ENCODE assay signal across 31 cellular contexts in genomic region chr18:7632152-7633098, GRCh38.
A peak's percentile ranks its signal among the peaks of the same experiment; 100 is the strongest.
DNase-seq lines count a peak whose midpoint lies in the region; ATAC-seq, FAIRE-seq and TF ChIP-seq lines count a peak whose summit lies in the region.
"Had no signal": no experiment of that assay in that cellular context is flagged by ENCODE, and none has a peak within 500 bp of the region (broad histone marks: within the 10 kb centered on the region; RNA-seq: fewer than 3 reads in every experiment).

No MANE protein-coding gene starts in this region.

- POLR2A ChIA-PET in HepG2 (lab: Yijun Ruan, JAX) = no interaction called here

- peaks cover 11% of the 10 kb centered on the region for H3K79me2 ChIP-seq in HepG2 (ENCODE audit: insufficient read depth, low read length)

- DNase-seq in HepG2 (ENCODE audit: low spot score) (no peak), right lobe of liver (no peak), WERI-Rb-1 (peak; percentile 12), kidney glomerular epithelial cell (lab: John Stamatoyannopoulos, UW) (peak; percentile 50), KBM-7 (no peak), HUDEP-2 (lab: John Stamatoyannopoulos, UW; ENCODE audit: unreplicated experiment in 76 of 76) (no peak)
- no peak for DNase-seq in activated CD8-positive, alpha-beta memory T cell treated with anti-CD3 and anti-CD28 coated beads for 24 hours
- DNase-seq: AML-193; CD4-positive, alpha-beta T cell; DMS79; EL; GDM1; HFFc6; KG1; MG63; NCI-H1048; NCI-H1417; NCI-H1694 treated with DMSO at 0.1 percent for 48 hours; NCI-H2081; NCI-H2171 treated with DMSO at 0.1 percent for 48 hours; NCI-H345; NCI-H510A treated with DMSO at 0.1 percent for 48 hours; PC-3; SJCRH30 had no signal

- H3K4me2 ChIP-seq in HepG2 (ENCODE audit: low read depth, low read length) = no peak overlapping the region
- H3K4me2 ChIP-seq: BLaER1 treated with 17β-estradiol and CSF1 and Interleukin-3, amounts not matched to agents 10 nM and 100 nM; GM23338 had no signal

- H3K9ac ChIP-seq in HepG2 (ENCODE audit: insufficient read depth, low read depth, low read length) = no peak overlapping the region
- H3K9ac ChIP-seq: BLaER1 treated with 17β-estradiol and CSF1 and Interleukin-3, amounts not matched to agents 10 nM and 100 nM had no signal

- H3K9me3 ChIP-seq in HepG2 (ENCODE audit: low read length) (no peaks in the 10 kb centered on the region), right lobe of liver (no peaks in the 10 kb centered on the region), WERI-Rb-1 (ENCODE audit: severe bottlenecking) (no peaks in the 10 kb centered on the region)
- H3K9me3 ChIP-seq: BLaER1 treated with 17β-estradiol and CSF1 and Interleukin-3, amounts not matched to agents 10 nM and 100 nM; HAP-1; MG63; SJCRH30 had no signal

- no peak overlapping the region for H3K27ac ChIP-seq in HepG2 (ENCODE audit: extremely low read length, insufficient read depth, low read length)
- H3K27ac ChIP-seq in right lobe of liver = no peak overlapping the region
- no peak overlapping the region for H3K27ac ChIP-seq in WERI-Rb-1
- H3K27ac ChIP-seq: BLaER1 treated with 17β-estradiol and CSF1 and Interleukin-3, amounts not matched to agents 10 nM and 100 nM; HL-60; SJCRH30 had no signal

- H3K36me3 ChIP-seq in HepG2 (replicated peaks in 1 of 2; ENCODE audit: control insufficient read depth in 1 of 2, insufficient read depth in 2 of 2, low read length in 2 of 2) (no peaks in the 10 kb centered on the region), right lobe of liver (no peaks in the 10 kb centered on the region), WERI-Rb-1 (no peaks in the 10 kb centered on the region)
- H3K36me3 ChIP-seq: BLaER1 treated with 17β-estradiol and CSF1 and Interleukin-3, amounts not matched to agents 10 nM and 100 nM; HAP-1; MG63; SJCRH30 had no signal

- ATAC-seq in HepG2 (no peak), right lobe of liver (no peak), HG03139 (IDR thresholded peaks at IDR 0.05; ENCODE audit: unreplicated experiment) (no peak)
- ATAC-seq: GM12878, GM23338, PC-3 had no signal

- no peak for TF ChIP-seq CTCF in HepG2 (CRISPR knock-in tag; IDR thresholded peaks at IDR 0.05)
- no peak for TF ChIP-seq CTCF in right lobe of liver (IDR thresholded peaks at IDR 0.05)
- TF ChIP-seq CTCF in WERI-Rb-1 (IDR thresholded peaks at IDR 0.05; ENCODE audit: low read depth, low read length) = no peak

- in situ Hi-C loops in HepG2 (cut with HindIII; ENCODE audit: extremely low pct_ligation_motif_present, low pct_unique_long_range_greater_than_20kb) (no loop called here), KBM-7 (cut with MboI; ENCODE audit: low pct_unique_long_range_greater_than_20kb, low sequenced_read_pairs) (no loop called here)

- CTCF ChIA-PET in HepG2 (lab: Yijun Ruan, JAX; ENCODE audit: low intra/inter-chr PET ratio, low total read pairs) = no interaction called here

- intact Hi-C loops in HepG2 (cut with micrococcal nuclease; ENCODE audit: unreplicated experiment) = no loop called here
- intact Hi-C loops in right lobe of liver (cut with DNase I) = no loop called here

- FAIRE-seq in HepG2 (lab: Jason Lieb, UNC) = no peak
- FAIRE-seq: A204.1, GM12878 had no signal

- no peaks in the 10 kb centered on the region for H3K27me3 ChIP-seq in HepG2 (ENCODE audit: control insufficient read depth in 1 of 2, insufficient read depth in 2 of 2, low read length in 2 of 2)
- H3K27me3 ChIP-seq in right lobe of liver = no peaks in the 10 kb centered on the region
- H3K27me3 ChIP-seq in WERI-Rb-1 (ENCODE audit: insufficient read depth, low read depth, severe bottlenecking) = no peaks in the 10 kb centered on the region
- H3K27me3 ChIP-seq: BLaER1 treated with 17β-estradiol and CSF1 and Interleukin-3, amounts not matched to agents 10 nM and 100 nM; MG63; SJCRH30 had no signal

- peaks cover 29% of the 10 kb centered on the region for H3K4me1 ChIP-seq in HepG2 (ENCODE audit: insufficient read depth, low read length)
- H3K4me1 ChIP-seq in right lobe of liver = peaks cover 0 to 10% (median 2%) of the 10 kb centered on the region in 4 donors
- H3K4me1 ChIP-seq: HAP-1, SJCRH30 had no signal

- TF ChIP-seq RAD21 in HepG2 (CRISPR knock-in tag; IDR thresholded peaks at IDR 0.05) = no peak

- no peak for TF ChIP-seq POLR2A in HepG2 (IDR thresholded peaks at IDR 0.05; ENCODE audit: insufficient read depth in 1 of 2, low read depth in 2 of 2, low read length in 2 of 2)
- TF ChIP-seq POLR2A in right lobe of liver (IDR thresholded peaks at IDR 0.05) = no peak

- WGBS in HepG2 (ENCODE audit: low lambda C conversion rate) = 92% methylated on average over 6 of the region's 6 CpGs
- WGBS in right lobe of liver (ENCODE audit: insufficient coverage, low coverage, low lambda C conversion rate, missing lambda C conversion rate) = 78% methylated on average over 6 of the region's 6 CpGs

- H4K20me1 ChIP-seq in HepG2 (ENCODE audit: insufficient read depth, low read length) = no peaks in the 10 kb centered on the region
- H4K20me1 ChIP-seq: BLaER1 treated with 17β-estradiol and CSF1 and Interleukin-3, amounts not matched to agents 10 nM and 100 nM had no signal

- no peak overlapping the region for H2AFZ ChIP-seq in HepG2 (ENCODE audit: low read length)
- H2AFZ ChIP-seq: GM23338 had no signal

- H3K4me3 ChIP-seq in HepG2 (replicated peaks in 1 of 3; ENCODE audit: insufficient read depth in 1 of 3, low read depth in 2 of 3, low read length in 3 of 3) = no peak overlapping the region
- no peak overlapping the region for H3K4me3 ChIP-seq in right lobe of liver
- H3K4me3 ChIP-seq in WERI-Rb-1 (ENCODE audit: low read depth, low read length) = no peak overlapping the region
- H3K4me3 ChIP-seq: BLaER1 treated with 17β-estradiol and CSF1 and Interleukin-3, amounts not matched to agents 10 nM and 100 nM; GM12878; GM23338; HAP-1; MG63; SJCRH30 had no signal

- no TSS peak for BruUV-seq in HepG2 (replicated peaks; lab: Mats Ljungman, UMichigan)

- no peak for TF ChIP-seq EP300 in HepG2 (IDR thresholded peaks at IDR 0.05; ENCODE audit: low read depth in 2 of 2, low read length in 2 of 2)
- no peak for TF ChIP-seq EP300 in HepG2 (CRISPR knock-in tag; IDR thresholded peaks at IDR 0.05; ENCODE audit: borderline replicate concordance)

TF ChIP-seq in HepG2, 621 proteins besides CTCF, POLR2A, EP300 and RAD21 (continues in another document):
- TF ChIP-seq MAFF (IDR thresholded peaks at IDR 0.05; ENCODE audit: low read depth, low read length) (0 out of 2 replicates have a peak, but pooled peaks have one; percentile 48), CEBPB (IDR thresholded peaks at IDR 0.05; ENCODE audit: borderline replicate concordance, low read depth, low read length) (peak; percentile 72), FOXO1 (CRISPR knock-in tag; IDR thresholded peaks at IDR 0.05) (no peak), ZNF619 (CRISPR knock-in tag; IDR thresholded peaks at IDR 0.05) (no peak), ZNF652 (CRISPR knock-in tag; IDR thresholded peaks at IDR 0.05; ENCODE audit: borderline replicate concordance, low read depth) (no peak), KDM5B (CRISPR knock-in tag; IDR thresholded peaks at IDR 0.05; ENCODE audit: borderline replicate concordance) (no peak), ZNF577 (CRISPR knock-in tag; IDR thresholded peaks at IDR 0.05; ENCODE audit: borderline replicate concordance, low read depth) (no peak), PREB (CRISPR knock-in tag; IDR thresholded peaks at IDR 0.05) (no peak), NR3C1 (CRISPR knock-in tag; IDR thresholded peaks at IDR 0.05) (no peak), ZKSCAN8 (CRISPR knock-in tag; IDR thresholded peaks at IDR 0.05; ENCODE audit: borderline replicate concordance) (no peak), GMEB1 (CRISPR knock-in tag; IDR thresholded peaks at IDR 0.05; ENCODE audit: borderline replicate concordance) (no peak), ZGPAT (CRISPR knock-in tag; IDR thresholded peaks at IDR 0.05) (no peak), ZIK1 (CRISPR knock-in tag; IDR thresholded peaks at IDR 0.05; ENCODE audit: borderline replicate concordance, low read depth) (no peak), HNF4G (IDR thresholded peaks at IDR 0.05; ENCODE audit: borderline replicate concordance, low read depth, low read length) (no peak), HNF4G (CRISPR knock-in tag; IDR thresholded peaks at IDR 0.05; ENCODE audit: borderline replicate concordance, low read depth) (no peak), PRPF4 (IDR thresholded peaks at IDR 0.05; ENCODE audit: low read depth, low read length, poor library complexity, severe bottlenecking) (no peak), CEBPG (CRISPR knock-in tag; IDR thresholded peaks at IDR 0.05) (peak; percentile 21; the same call in 1 of the 2 replicates)

Comparison
In these comparisons a context has a peak if more than half of its experiments do, and no peak if none do; other contexts are left out.
1. DNase-seq: peak in WERI-Rb-1 (single experiment) and kidney glomerular epithelial cell (single experiment); none in HepG2 (single experiment), right lobe of liver (0 of 3), KBM-7 (single experiment), HUDEP-2 (0 of 76) and activated CD8-positive, alpha-beta memory T cell treated with anti-CD3 and anti-CD28 coated beads for 24 hours (single experiment).